Comparison of ENCODE assay signal across 20 cellular contexts in genomic region chr5:169808118-169808581, GRCh38.
DNase-seq lines count a peak whose midpoint lies in the region; ATAC-seq and TF ChIP-seq lines count a peak whose summit lies in the region.
"Had no signal": no experiment of that assay in that cellular context is flagged by ENCODE, and none has a peak within 500 bp of the region (broad histone marks: within the 10 kb centered on the region; RNA-seq: fewer than 3 reads in every experiment).

No MANE protein-coding gene starts in this region.

- CTCF ChIA-PET in WTC11 (lab: Charles Lee), result interaction anchor here (0.9 to 5.9 kb wide), 4 partner anchors 19 to 408 kb away, joined by 3 to 36 read pairs (median 7); partner anchors contain the start of gene INSYN2B
- CTCF ChIA-PET in activated naive CD4-positive, alpha-beta T cell treated with anti-CD3 and anti-CD28 coated beads, Interleukin-2, amount 10 ng/mL, durations not matched to agents 7 days and 5 days (lab: Charles Lee), result no interaction called here

- no peaks in the 10 kb centered on the region for H3K9me3 ChIP-seq in iPS-20b (ENCODE audit: insufficient read depth, low read depth, low read length)
- H3K9me3 ChIP-seq: BLaER1, sigmoid colon had no signal

- H3K4me3 ChIP-seq in GM23338, result 0 out of 2 replicates have a peak overlapping the region, but pooled peaks have one; percentile 9
- H3K4me3 ChIP-seq in iPS-20b (ENCODE audit: low read length), result peak overlapping the region; percentile 56; the same call in 1 of the 2 replicates
- H3K4me3 ChIP-seq: BLaER1, GM23248, sigmoid colon, SK-N-MC had no signal

- H3K4me1 ChIP-seq in GM23338 (ENCODE audit: insufficient read depth), result peaks cover 54% of the 10 kb centered on the region
- peaks cover 29% of the 10 kb centered on the region for H3K4me1 ChIP-seq in iPS-20b (ENCODE audit: insufficient read depth, low read length)
- H3K4me1 ChIP-seq: sigmoid colon had no signal

- DNase-seq in COR-L47 (lab: John Stamatoyannopoulos, UW) (peak; percentile 53), GM23338 (ENCODE audit: low spot score) (peak; percentile 81), WTC11 (ENCODE audit: low spot score) (peak; percentile 25), GDM1 (lab: John Stamatoyannopoulos, UW) (no peak), activated gamma-delta T cell treated with Interleukin-2 at 50 U/mL for 16 hours (no peak)
- no peak for DNase-seq in activated naive CD4-positive, alpha-beta T cell treated with anti-CD3 and anti-CD28 coated beads, Interleukin-2, amount 10 ng/mL, durations not matched to agents 7 days and 5 days
- DNase-seq: activated CD4-positive, alpha-beta T cell treated with anti-CD3 and anti-CD28 coated beads for 4 hours; activated naive CD4-positive, alpha-beta T cell treated with anti-CD3 and anti-CD28 coated beads for 36 hours; activated T-cell treated with anti-CD3 and anti-CD28 coated beads, Interleukin-2, amount 50 U/mL, for 72 hours; GM23248; NCI-H524 treated with DMSO at 0.1 percent for 48 hours; sigmoid colon; stimulated activated naive CD8-positive, alpha-beta T cell treated with anti-CD3 and anti-CD28 coated beads, Interleukin-15, Interleukin-2, amounts not matched to agents 100 U/mL and 50 U/mL, for 24 hours; T-helper 17 cell had no signal

- H3K27ac Mint-ChIP-seq in GM23338 (peak overlapping the region; percentile 74; the same call in 1 of the 2 replicates), WTC11 (peak overlapping the region; percentile 82; the same call in 1 of the 2 replicates)
- H3K27ac Mint-ChIP-seq in activated naive CD4-positive, alpha-beta T cell treated with anti-CD3 and anti-CD28 coated beads, Interleukin-2, amount 10 ng/mL, durations not matched to agents 7 days and 5 days, result no peak overlapping the region
- H3K27ac Mint-ChIP-seq: activated naive CD4-positive, alpha-beta T cell treated with anti-CD3 and anti-CD28 coated beads for 36 hours; activated T-cell treated with anti-CD3 and anti-CD28 coated beads, Interleukin-2, amount 50 U/mL, for 72 hours; nephron; T-helper 17 cell had no signal

- peak; percentile 23 to 59; a peak in 3 of 4 replicates for TF ChIP-seq CTCF in GM23338 (conservative IDR thresholded peaks at IDR 0.05; ENCODE audit: low read depth in 2 of 2)
- no peak for TF ChIP-seq CTCF in WTC11 (IDR thresholded peaks at IDR 0.05)

- H3K36me3 ChIP-seq in GM23338 (ENCODE audit: insufficient read depth), result no peaks in the 10 kb centered on the region
- no peaks in the 10 kb centered on the region for H3K36me3 ChIP-seq in iPS-20b (ENCODE audit: insufficient read depth, low read depth, low read length)
- H3K36me3 ChIP-seq: sigmoid colon had no signal

- H3K9me3 Mint-ChIP-seq in GM23338, result peaks cover 4% of the 10 kb centered on the region; the same call in 1 of the 3 replicates
- H3K9me3 Mint-ChIP-seq in WTC11, result peaks cover 5% of the 10 kb centered on the region; the same call in 1 of the 2 replicates
- no peaks in the 10 kb centered on the region for H3K9me3 Mint-ChIP-seq in activated naive CD4-positive, alpha-beta T cell treated with anti-CD3 and anti-CD28 coated beads, Interleukin-2, amount 10 ng/mL, durations not matched to agents 7 days and 5 days
- H3K9me3 Mint-ChIP-seq: activated naive CD4-positive, alpha-beta T cell treated with anti-CD3 and anti-CD28 coated beads for 36 hours; activated T-cell treated with anti-CD3 and anti-CD28 coated beads, Interleukin-2, amount 50 U/mL, for 72 hours; nephron had no signal

- peaks cover 46% of the 10 kb centered on the region for H3K4me1 Mint-ChIP-seq in GM23338
- H3K4me1 Mint-ChIP-seq in WTC11, result peaks cover 62% of the 10 kb centered on the region
- H3K4me1 Mint-ChIP-seq in activated naive CD4-positive, alpha-beta T cell treated with anti-CD3 and anti-CD28 coated beads, Interleukin-2, amount 10 ng/mL, durations not matched to agents 7 days and 5 days, result peaks cover 23% of the 10 kb centered on the region

- POLR2A ChIA-PET in WTC11 (lab: Charles Lee), result no interaction called here

- H3K36me3 Mint-ChIP-seq in GM23338 (ENCODE audit: low read depth), result no peaks in the 10 kb centered on the region; the same call in 1 of the 3 replicates
- peaks cover 4% of the 10 kb centered on the region; the same call in 1 of the 2 replicates for H3K36me3 Mint-ChIP-seq in WTC11
- H3K36me3 Mint-ChIP-seq in activated naive CD4-positive, alpha-beta T cell treated with anti-CD3 and anti-CD28 coated beads, Interleukin-2, amount 10 ng/mL, durations not matched to agents 7 days and 5 days, result peaks cover 59% of the 10 kb centered on the region

- peaks cover 11% of the 10 kb centered on the region for H3K27me3 Mint-ChIP-seq in GM23338 (ENCODE audit: insufficient read depth, low read depth, poor library complexity)
- peaks cover 9% of the 10 kb centered on the region for H3K27me3 Mint-ChIP-seq in WTC11 (ENCODE audit: low read depth)
- no peaks in the 10 kb centered on the region for H3K27me3 Mint-ChIP-seq in activated naive CD4-positive, alpha-beta T cell treated with anti-CD3 and anti-CD28 coated beads, Interleukin-2, amount 10 ng/mL, durations not matched to agents 7 days and 5 days
- H3K27me3 Mint-ChIP-seq: T-helper 17 cell had no signal

- no peaks in the 10 kb centered on the region for H4K20me1 ChIP-seq in GM23338 (replicated peaks; ENCODE audit: insufficient read depth)
- H4K20me1 ChIP-seq: BLaER1 had no signal

- H3K79me2 ChIP-seq in GM23338 (replicated peaks; ENCODE audit: insufficient read depth), result no peaks in the 10 kb centered on the region

- H3F3A ChIP-seq in GM23338 (replicated peaks; ENCODE audit: low read depth), result no peaks in the 10 kb centered on the region

- H2AFZ ChIP-seq in GM23338, result no peak overlapping the region
- H2AFZ ChIP-seq: GM23248 had no signal

- H3K4me3 Mint-ChIP-seq in GM23338 (peak overlapping the region; percentile 54; the same call in 2 of the 3 replicates), WTC11 (peak overlapping the region; percentile 31)
- no peak overlapping the region for H3K4me3 Mint-ChIP-seq in activated naive CD4-positive, alpha-beta T cell treated with anti-CD3 and anti-CD28 coated beads, Interleukin-2, amount 10 ng/mL, durations not matched to agents 7 days and 5 days
- H3K4me3 Mint-ChIP-seq: activated naive CD4-positive, alpha-beta T cell treated with anti-CD3 and anti-CD28 coated beads for 36 hours; activated T-cell treated with anti-CD3 and anti-CD28 coated beads, Interleukin-2, amount 50 U/mL, for 72 hours; nephron; T-helper 17 cell had no signal

- H3K27me3 ChIP-seq in GM23338 (ENCODE audit: insufficient read depth) (no peaks in the 10 kb centered on the region), iPS-20b (ENCODE audit: insufficient read depth, low read length) (peaks cover 11% of the 10 kb centered on the region; the same call in 1 of the 2 replicates)
- H3K27me3 ChIP-seq: BLaER1, sigmoid colon had no signal

- H3K4me2 ChIP-seq in GM23338, result peak overlapping the region; percentile 69
- H3K4me2 ChIP-seq: BLaER1, KMS-11 had no signal

- H3K27ac ChIP-seq in GM23338 (ENCODE audit: low read depth) (no peak overlapping the region; the same call in 1 of the 2 replicates), iPS-20b (ENCODE audit: low read length) (no peak overlapping the region)
- H3K27ac ChIP-seq: BLaER1, GM23248, KMS-11, sigmoid colon, SK-N-MC had no signal

- peak; percentile 90 for ATAC-seq in GM23338
- peak; percentile 89 for ATAC-seq in WTC11
- no peak for ATAC-seq in GM18861 (IDR thresholded peaks at IDR 0.05; ENCODE audit: unreplicated experiment)
- ATAC-seq: activated T-cell treated with anti-CD3 and anti-CD28 coated beads, Interleukin-2, amount 50 U/mL, for 72 hours; stimulated activated naive CD8-positive, alpha-beta T cell treated with anti-CD3 and anti-CD28 coated beads, Interleukin-15, Interleukin-2, amounts not matched to agents 100 U/mL and 50 U/mL, for 24 hours; T-helper 17 cell had no signal

- H3K9me2 ChIP-seq in GM23338 (ENCODE audit: insufficient read depth), result no peaks in the 10 kb centered on the region

- H3K9ac ChIP-seq in iPS-20b (ENCODE audit: low read depth, low read length), result no peak overlapping the region
- H3K9ac ChIP-seq: BLaER1, GM23248, KMS-11 had no signal

TF ChIP-seq in WTC11, 78 proteins besides CTCF, POLR2A, EP300 and RAD21 (continues in another document):
- TF ChIP-seq CBFB (CRISPR knock-in tag; IDR thresholded peaks at IDR 0.05; ENCODE audit: low read depth) (no peak), FOXK1 (CRISPR knock-in tag; IDR thresholded peaks at IDR 0.05) (peak; percentile 47; the same call in 1 of the 2 replicates), ZSCAN18 (CRISPR knock-in tag; IDR thresholded peaks at IDR 0.05) (peak; percentile 65; the same call in 1 of the 2 replicates)

Comparison
In these comparisons a context has a peak if more than half of its experiments do, and no peak if none do; other contexts are left out.
1. DNase-seq: peak in COR-L47 (single experiment), GM23338 (single experiment) and WTC11 (single experiment); none in activated naive CD4-positive, alpha-beta T cell treated with anti-CD3 and anti-CD28 coated beads, Interleukin-2, amount 10 ng/mL, durations not matched to agents 7 days and 5 days (single experiment), GDM1 (single experiment) and activated gamma-delta T cell treated with Interleukin-2 at 50 U/mL for 16 hours (single experiment).